9 cellular contexts compared by ENCODE assay signal in the genomic region with DNA sequence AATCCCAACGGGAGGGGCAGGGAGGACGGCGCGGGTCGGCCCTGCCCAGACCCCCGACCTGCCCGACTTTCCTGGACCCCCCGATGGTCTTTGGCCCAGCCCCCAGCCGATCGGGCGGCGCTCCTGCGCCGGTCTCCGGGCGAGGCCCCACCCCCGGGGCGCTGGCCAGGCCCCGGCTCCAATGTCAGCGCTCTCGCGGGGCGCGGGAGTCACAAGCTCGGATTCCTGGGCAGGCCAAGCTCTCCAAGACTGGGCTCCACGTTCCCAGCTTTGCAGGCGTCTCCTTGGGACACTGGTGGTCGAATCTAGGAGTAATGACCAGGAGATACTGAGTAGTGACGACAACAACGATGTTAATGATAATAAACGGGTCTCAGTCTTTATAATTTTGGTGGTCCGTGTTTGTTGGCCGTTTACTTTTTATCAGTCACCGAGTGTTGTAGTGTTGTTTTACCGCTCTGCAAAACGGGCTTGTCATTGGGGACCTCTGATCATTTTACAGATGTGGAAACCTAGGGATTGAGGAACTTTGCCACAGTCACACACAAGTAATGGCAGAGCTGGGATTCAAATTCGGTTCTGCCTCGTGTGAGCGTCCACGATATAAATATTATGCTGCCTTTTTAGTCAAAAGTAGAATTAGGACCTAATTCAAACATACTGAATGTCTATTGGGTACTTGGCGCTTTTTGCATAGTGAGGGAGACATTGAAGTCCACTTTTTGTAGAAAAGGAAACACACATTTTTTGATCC. TPM values are rescaled to one million over a fixed set of nuclear protein-coding genes. Genes with fewer than 3 reads are reported as not detected.
DNase-seq lines count a peak whose midpoint lies in the region; ATAC-seq and TF ChIP-seq lines count a peak whose summit lies in the region.
"Had no signal": no experiment of that assay in that cellular context is flagged by ENCODE, and none has a peak within 500 bp of the region (broad histone marks: within the 10 kb centered on the region; RNA-seq: fewer than 3 reads in every experiment).

No MANE protein-coding gene starts in this region.

- TF ChIP-seq CTCF in C4-2B (conservative IDR thresholded peaks at IDR 0.05) (no peak), PC-3 (conservative IDR thresholded peaks at IDR 0.05; ENCODE audit: low read depth, low read length) (no peak), foreskin fibroblast (IDR thresholded peaks at IDR 0.05; ENCODE audit: low read depth, low read length) (no peak), neutrophil (IDR thresholded peaks at IDR 0.05) (no peak)

- peak overlapping the region; percentile 90 for H3K9ac ChIP-seq in PC-3 (ENCODE audit: low read length)

- DNase-seq in PC-3 (peak; percentile 82), activated gamma-delta T cell (lab: John Stamatoyannopoulos, UW) (peak; percentile 32), foreskin fibroblast (peak; percentile 82 to 94), aorta (peak; percentile 84 to 92)

- WGBS in aorta, 2 donors = 1 to 2% methylated on average over 37 to 41 of the region's 41 CpGs

- CTCF ChIA-PET in PC-3 (lab: Charles Lee) = interaction anchor here (0.6 to 1.0 kb wide), 3 partner anchors 19 to 65 kb away, joined by 3 to 7 read pairs (median 3); a partner anchor contains a TSS

- intact Hi-C loops in PC-3 (cut with micrococcal nuclease) (no loop called here), aorta (cut with DNase I) (no loop called here)

- H3K9me3 ChIP-seq in PC-3 (ENCODE audit: low read length) (no peaks in the 10 kb centered on the region), neutrophil (no peaks in the 10 kb centered on the region), aorta (ENCODE audit: control insufficient read depth, low read length) (no peaks in the 10 kb centered on the region)

- H3K27me3 ChIP-seq in PC-3 (ENCODE audit: low read length) = no peaks in the 10 kb centered on the region
- no peaks in the 10 kb centered on the region for H3K27me3 ChIP-seq in neutrophil
- no peaks in the 10 kb centered on the region for H3K27me3 ChIP-seq in aorta (ENCODE audit: control insufficient read depth in 1 of 2, insufficient read depth in 2 of 2, low read length in 1 of 2)

- H3K4me3 ChIP-seq in PC-3 (ENCODE audit: low read length) (peak overlapping the region; percentile 76), foreskin fibroblast (ENCODE audit: low read depth in 1 of 2, low read length in 2 of 2) (peak overlapping the region; percentile 63 to 93), neutrophil (ENCODE audit: low read depth in 1 of 2, low read length in 1 of 2) (peak overlapping the region; percentile 68 to 95), aorta (ENCODE audit: low read length in 2 of 2) (peak overlapping the region; percentile 80 to 91)

- H3K4me1 ChIP-seq in PC-3 (ENCODE audit: insufficient read depth, low read length) (peaks cover 17% of the 10 kb centered on the region; the same call in 1 of the 2 replicates), neutrophil (ENCODE audit: control insufficient read depth in 1 of 2, insufficient read depth in 1 of 2, low read depth in 1 of 2, low read length in 1 of 2) (peaks cover 19 to 20% of the 10 kb centered on the region in 2 experiments), aorta (ENCODE audit: control insufficient read depth in 1 of 2, insufficient read depth in 2 of 2, low read length in 2 of 2) (no peaks in the 10 kb centered on the region)

- H3K4me2 ChIP-seq in PC-3 (ENCODE audit: low read length) = peak overlapping the region; percentile 89

- peak; percentile 40 for ATAC-seq in GM19035 (IDR thresholded peaks at IDR 0.05; ENCODE audit: unreplicated experiment)
- peak; percentile 36 for ATAC-seq in HG03280 (IDR thresholded peaks at IDR 0.05; ENCODE audit: unreplicated experiment)
- peak; percentile 76 for ATAC-seq in PC-3
- ATAC-seq in aorta (ENCODE audit: low FRiP score) = peak; percentile 79

- no peak overlapping the region for H2AFZ ChIP-seq in PC-3 (ENCODE audit: low read length)

- peaks cover 44% of the 10 kb centered on the region for H3K79me2 ChIP-seq in PC-3 (ENCODE audit: low read length)

- POLR2A ChIA-PET in PC-3 (lab: Charles Lee; ENCODE audit: unreplicated experiment) = interaction anchor here (0.6 to 0.7 kb wide), 4 partner anchors 9 to 1794 kb away, joined by 5 to 20 read pairs (median 10); no protein-coding TSS in a partner anchor

- peaks cover 10% of the 10 kb centered on the region for H4K20me1 ChIP-seq in PC-3 (ENCODE audit: low read length)

- H3F3A ChIP-seq in PC-3 (ENCODE audit: low read length, unreplicated experiment) = peaks cover 22% of the 10 kb centered on the region

- TSS peak; percentile 9 for BruUV-seq in PC-3 (replicated peaks; lab: Mats Ljungman, UMichigan)

- H3K36me3 ChIP-seq in PC-3 (ENCODE audit: low read depth, low read length) = peaks cover 54% of the 10 kb centered on the region
- H3K36me3 ChIP-seq in neutrophil = peaks cover 35% of the 10 kb centered on the region
- H3K36me3 ChIP-seq in aorta (ENCODE audit: control insufficient read depth in 1 of 2, insufficient read depth in 2 of 2, low read length in 1 of 2) = peaks cover 3 to 17% of the 10 kb centered on the region in 2 donors

- H3K27ac ChIP-seq in C4-2B (peak overlapping the region; percentile 95), PC-3 (ENCODE audit: low read length) (peak overlapping the region; percentile 86), neutrophil (peak overlapping the region; percentile 81), aorta (ENCODE audit: low read depth in 1 of 2, low read length in 2 of 2) (peak overlapping the region; percentile 68)

- H3K9me2 ChIP-seq in PC-3 (replicated peaks; ENCODE audit: low read length) = no peaks in the 10 kb centered on the region

RNA-seq across cellular contexts. Expression of a gene that starts 0.6 kb away (rescaled TPM):
- total RNA-seq in PC-3 (2014; rRNA removed) (389 and 418 TPM in 2 replicates), aorta (100 to 1,000 TPM in 1 of 2 donors, 10 to 100 TPM in 1; 80.7 to 106 TPM)
- 100 to 1,000 TPM in 1 of 2 donors, 10 to 100 TPM in 1; 72.4 to 154 TPM for polyA plus RNA-seq in aorta

RNA-seq across cellular contexts. Expression of a gene that starts 7.9 kb away (rescaled TPM):
- total RNA-seq in PC-3 (2014; rRNA removed) = 2,022 and 2,043 TPM in 2 replicates
- 100 to 1,000 TPM; 649 to 778 TPM for total RNA-seq in aorta
- polyA plus RNA-seq in aorta = 100 to 1,000 TPM; 232 to 296 TPM

RNA-seq across cellular contexts. Expression of a gene that starts 10.8 kb away (rescaled TPM):
- total RNA-seq in PC-3 (2014; rRNA removed) = 219 and 352 TPM in 2 replicates
- total RNA-seq in aorta = 10 to 100 TPM; 15.3 to 15.7 TPM
- polyA plus RNA-seq in aorta = 10 to 100 TPM; 30.9 to 40.6 TPM

RNA-seq across cellular contexts. Expression of a gene that starts 12.8 kb away (rescaled TPM):
- 194 and 339 TPM in 2 replicates for total RNA-seq in PC-3 (2014; rRNA removed)
- total RNA-seq in aorta = 10 to 100 TPM; 27.2 to 31.4 TPM
- 10 to 100 TPM; 19.7 to 23.2 TPM for polyA plus RNA-seq in aorta

RNA-seq across cellular contexts. Expression of a gene that starts 23.1 kb away (rescaled TPM):
- total RNA-seq in PC-3 (2014; rRNA removed) (0.55 and 1.1 TPM in 2 replicates), aorta (not detected)
- polyA plus RNA-seq in aorta = under 1 TPM in 1 of 2 donors, not detected in 1; 0.13 TPM
- total RNA-seq: T-helper 2 cell treated with Interferon-gamma antibody and Interleukin-4, amounts not matched to agents 100 ng/mL and 5 ng/mL, for 36 hours had no signal

Comparison
In these comparisons a context has a peak if more than half of its experiments do, and no peak if none do; other contexts are left out.
1. Peak in every context shown above with its lines: DNase-seq, ATAC-seq, H3K4me3 ChIP-seq and H3K27ac ChIP-seq.
2. DNase-seq: peak in every context shown above with its lines; median percentile 88 in foreskin fibroblast; 88 in aorta; 82 in PC-3; 32 in activated gamma-delta T cell.
3. RNA of a gene that starts 10.8 kb away (total RNA-seq): 219 to 352 TPM in PC-3; 15.3 to 15.7 TPM in aorta; every median in the first group is over 10 times any median in the second.